In the genomic region with DNA sequence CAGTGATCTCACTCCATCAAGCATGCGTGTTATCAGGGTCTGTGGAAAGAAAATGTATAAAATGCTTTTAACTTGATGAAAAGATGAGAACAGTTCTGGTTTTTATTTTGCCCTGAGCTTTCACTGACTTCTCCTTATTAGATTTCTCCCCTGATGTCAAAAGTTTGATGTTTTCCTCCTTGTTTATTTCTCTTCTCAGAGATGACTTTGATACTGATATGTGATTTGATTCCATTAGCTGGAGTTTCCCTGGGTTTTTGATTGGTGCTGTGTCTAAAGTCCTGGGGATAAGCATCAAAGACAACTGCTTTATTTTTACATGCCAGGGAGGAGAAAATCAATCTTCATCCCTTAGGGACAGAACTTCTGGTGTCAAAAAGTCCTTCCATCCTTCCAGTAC, we compare ENCODE assay signal across 25 cellular contexts.
"Had no signal": no experiment of that assay in that cellular context is flagged by ENCODE, and none has a peak within 500 bp of the region (broad histone marks: within the 10 kb centered on the region; RNA-seq: fewer than 3 reads in every experiment).

No MANE protein-coding gene starts in this region.

- H3K9me3 ChIP-seq: colonic mucosa, esophagus squamous epithelium, gastrocnemius medialis, gastroesophageal sphincter, heart left ventricle had no signal

- H2AFZ ChIP-seq: hepatocyte had no signal

- H3K36me3 ChIP-seq: colonic mucosa, esophagus muscularis mucosa, esophagus squamous epithelium, gastrocnemius medialis, gastroesophageal sphincter, heart left ventricle, heart right ventricle had no signal

- H3K79me2 ChIP-seq: hepatocyte had no signal

- H3K4me3 ChIP-seq: colonic mucosa, coronary artery, dorsolateral prefrontal cortex, esophagus muscularis mucosa, esophagus squamous epithelium, gastrocnemius medialis, gastroesophageal sphincter, heart left ventricle, heart right ventricle, hepatocyte had no signal

- ATAC-seq: effector memory CD8-positive, alpha-beta T cell; esophagus mucosa; foreskin keratinocyte; gastrocnemius medialis; gastroesophageal sphincter; heart left ventricle; heart right ventricle had no signal

- DNase-seq: colonic mucosa; cortex of kidney; dermis blood vessel endothelial cell; dorsolateral prefrontal cortex; effector CD4-positive, alpha-beta T cell; effector CD8-positive, alpha-beta T cell; effector memory CD4-positive, alpha-beta T cell; effector memory CD8-positive, alpha-beta T cell; endodermal cell; erythroblast; esophagus squamous epithelium; foreskin fibroblast; foreskin keratinocyte; foreskin melanocyte; gastrocnemius medialis; glutamatergic neuron; head of caudate nucleus; heart left ventricle; heart right ventricle had no signal

- H3K4me1 ChIP-seq: colonic mucosa, esophagus muscularis mucosa, esophagus squamous epithelium, foreskin keratinocyte, gastrocnemius medialis, gastroesophageal sphincter, heart left ventricle, heart right ventricle had no signal

- H3K27ac ChIP-seq: colonic mucosa, coronary artery, dorsolateral prefrontal cortex, epithelial cell of prostate, esophagus muscularis mucosa, esophagus squamous epithelium, foreskin keratinocyte, gastrocnemius medialis, gastroesophageal sphincter, heart left ventricle, heart right ventricle, hepatocyte had no signal

- H3K4me2 ChIP-seq: hepatocyte had no signal

- H3K27me3 ChIP-seq: colonic mucosa, dorsolateral prefrontal cortex, esophagus muscularis mucosa, esophagus squamous epithelium, foreskin keratinocyte, gastrocnemius medialis, gastroesophageal sphincter, heart left ventricle, heart right ventricle, hepatocyte had no signal
